In the genomic region with DNA sequence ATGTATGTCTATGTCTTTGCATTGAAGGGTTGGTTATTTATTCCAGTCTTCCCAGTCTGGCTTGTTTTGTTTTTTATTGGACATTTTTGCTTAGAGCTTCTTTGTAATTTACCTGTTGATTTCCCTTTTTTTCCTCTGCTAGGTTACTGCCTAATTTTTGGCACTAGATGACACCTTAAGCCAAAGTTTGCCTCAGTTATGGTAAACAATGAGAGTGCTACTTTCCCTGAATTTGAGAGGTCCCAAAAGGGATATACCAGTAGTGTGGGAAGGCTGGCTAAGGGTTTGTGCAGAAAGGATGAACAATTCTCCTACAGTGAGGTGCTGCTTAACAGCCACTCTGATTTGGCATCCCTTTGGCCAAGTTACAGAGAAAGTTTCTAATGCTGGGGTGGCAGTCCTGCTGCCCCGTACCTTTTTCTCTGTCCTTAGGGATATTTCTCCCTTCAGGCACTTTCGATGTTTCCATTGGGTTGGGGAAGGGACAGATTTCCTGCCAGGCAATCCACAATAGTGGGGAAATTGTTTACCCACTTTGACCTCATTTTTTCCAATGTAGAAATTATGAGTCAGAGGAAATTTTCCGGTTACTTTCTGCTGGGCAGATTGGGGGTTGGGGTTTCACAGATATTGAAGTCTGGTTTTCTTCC, we compare ENCODE assay signal across 1 cellular context.
TF ChIP-seq lines count a peak whose summit lies in the region.

No MANE protein-coding gene starts in this region.

TF ChIP-seq in HepG2, 621 proteins besides CTCF, POLR2A, EP300 and RAD21 (continued from another document and continues in another):
- TF ChIP-seq, protein P1, sequence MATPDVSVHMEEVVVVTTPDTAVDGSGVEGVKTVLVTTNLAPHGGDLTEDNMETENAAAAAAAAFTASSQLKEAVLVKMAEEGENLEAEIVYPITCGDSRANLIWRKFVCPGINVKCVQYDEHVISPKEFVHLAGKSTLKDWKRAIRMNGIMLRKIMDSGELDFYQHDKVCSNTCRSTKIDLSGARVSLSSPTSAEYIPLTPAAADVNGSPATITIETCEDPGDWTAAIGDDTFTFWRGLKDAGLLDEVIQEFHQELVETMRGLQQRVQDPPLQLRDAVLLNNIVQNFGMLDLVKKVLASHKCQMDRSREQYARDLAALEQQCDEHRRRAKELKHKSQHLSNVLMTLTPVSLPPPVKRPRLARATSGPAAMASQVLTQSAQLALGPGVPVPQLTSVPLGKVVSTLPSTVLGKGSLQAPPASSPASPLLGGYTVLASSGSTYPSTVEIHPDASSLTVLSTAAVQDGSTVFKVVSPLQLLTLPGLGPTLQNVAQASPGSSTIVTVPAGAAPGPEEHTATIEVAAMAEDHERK (CRISPR knock-in tag; IDR thresholded peaks at IDR 0.05; ENCODE audit: low read depth): no peak
- TF ChIP-seq ZNF34 (CRISPR knock-in tag; IDR thresholded peaks at IDR 0.05; ENCODE audit: borderline replicate concordance) (no peak), ZNF3 (CRISPR knock-in tag; IDR thresholded peaks at IDR 0.05) (no peak), ZNF724P (CRISPR knock-in tag; IDR thresholded peaks at IDR 0.05; ENCODE audit: borderline replicate concordance) (no peak), SOX5 (CRISPR knock-in tag; IDR thresholded peaks at IDR 0.05; ENCODE audit: borderline replicate concordance) (no peak; the same call in 1 of the 2 replicates), ZBTB1 (CRISPR knock-in tag; IDR thresholded peaks at IDR 0.05; ENCODE audit: borderline replicate concordance) (no peak), SRF (IDR thresholded peaks at IDR 0.05; ENCODE audit: low read depth, low read length) (no peak), CBFB (CRISPR knock-in tag; IDR thresholded peaks at IDR 0.05) (no peak), TBP (CRISPR knock-in tag; IDR thresholded peaks at IDR 0.05) (no peak), NFE2L2 (IDR thresholded peaks at IDR 0.05; ENCODE audit: low read length) (no peak), ZFP90 (CRISPR knock-in tag; IDR thresholded peaks at IDR 0.05; ENCODE audit: borderline replicate concordance) (no peak), ZFP82 (CRISPR knock-in tag; IDR thresholded peaks at IDR 0.05; ENCODE audit: borderline replicate concordance) (no peak), DNMT3B (CRISPR knock-in tag; conservative IDR thresholded peaks at IDR 0.05) (no peak), ZNF563 (CRISPR knock-in tag; IDR thresholded peaks at IDR 0.05) (no peak), RFXAP (CRISPR knock-in tag; IDR thresholded peaks at IDR 0.05; ENCODE audit: borderline replicate concordance) (no peak), SETDB1 (CRISPR knock-in tag; IDR thresholded peaks at IDR 0.05; ENCODE audit: borderline replicate concordance) (no peak), MZF1 (CRISPR knock-in tag; IDR thresholded peaks at IDR 0.05; ENCODE audit: borderline replicate concordance) (no peak), ZNF616 (CRISPR knock-in tag; IDR thresholded peaks at IDR 0.05; ENCODE audit: low read depth) (no peak), HIVEP1 (CRISPR knock-in tag; IDR thresholded peaks at IDR 0.05) (no peak), BCL6 (CRISPR knock-in tag; IDR thresholded peaks at IDR 0.05) (0 out of 2 replicates have a peak, but pooled peaks have one; percentile 29), EED (CRISPR knock-in tag; IDR thresholded peaks at IDR 0.05) (no peak), PTBP1 (IDR thresholded peaks at IDR 0.05; ENCODE audit: low read depth, low read length, poor library complexity, severe bottlenecking) (no peak), ISL2 (CRISPR knock-in tag; IDR thresholded peaks at IDR 0.05) (no peak), JUND (CRISPR knock-in tag; IDR thresholded peaks at IDR 0.05) (no peak), ZMYM3 (CRISPR knock-in tag; IDR thresholded peaks at IDR 0.05) (no peak), JARID2 (CRISPR knock-in tag; IDR thresholded peaks at IDR 0.05; ENCODE audit: insufficient replicate concordance) (no peak), NFIC (IDR thresholded peaks at IDR 0.05; ENCODE audit: low read length) (peak; percentile 59; the same call in 1 of the 2 replicates), FOXA3 (CRISPR knock-in tag; IDR thresholded peaks at IDR 0.05) (peak; percentile 65; the same call in 1 of the 2 replicates), PAF1 (CRISPR knock-in tag; IDR thresholded peaks at IDR 0.05) (no peak), ELF3 (CRISPR knock-in tag; IDR thresholded peaks at IDR 0.05) (peak; percentile 64), ZSCAN22 (CRISPR knock-in tag; IDR thresholded peaks at IDR 0.05) (no peak), ZNF549 (CRISPR knock-in tag; IDR thresholded peaks at IDR 0.05) (no peak), ZSCAN9 (CRISPR knock-in tag; IDR thresholded peaks at IDR 0.05; ENCODE audit: borderline replicate concordance) (no peak), ELF1 (CRISPR knock-in tag; IDR thresholded peaks at IDR 0.05) (no peak), SYNCRIP (IDR thresholded peaks at IDR 0.05; ENCODE audit: insufficient read depth, low read depth, low read length) (no peak), ZNF83 (CRISPR knock-in tag; IDR thresholded peaks at IDR 0.05; ENCODE audit: borderline replicate concordance) (no peak), NR2F1 (CRISPR knock-in tag; IDR thresholded peaks at IDR 0.05) (no peak), NFRKB (IDR thresholded peaks at IDR 0.05) (no peak), NCOA2 (CRISPR knock-in tag; IDR thresholded peaks at IDR 0.05) (peak; percentile 53), FOXJ3 (CRISPR knock-in tag; IDR thresholded peaks at IDR 0.05; ENCODE audit: borderline replicate concordance) (no peak), IRX3 (CRISPR knock-in tag; IDR thresholded peaks at IDR 0.05; ENCODE audit: borderline replicate concordance, low read depth) (no peak), PITX1 (CRISPR knock-in tag; IDR thresholded peaks at IDR 0.05) (no peak), ZNF510 (CRISPR knock-in tag; IDR thresholded peaks at IDR 0.05; ENCODE audit: low read depth) (no peak)
- TF ChIP-seq, protein P2, sequence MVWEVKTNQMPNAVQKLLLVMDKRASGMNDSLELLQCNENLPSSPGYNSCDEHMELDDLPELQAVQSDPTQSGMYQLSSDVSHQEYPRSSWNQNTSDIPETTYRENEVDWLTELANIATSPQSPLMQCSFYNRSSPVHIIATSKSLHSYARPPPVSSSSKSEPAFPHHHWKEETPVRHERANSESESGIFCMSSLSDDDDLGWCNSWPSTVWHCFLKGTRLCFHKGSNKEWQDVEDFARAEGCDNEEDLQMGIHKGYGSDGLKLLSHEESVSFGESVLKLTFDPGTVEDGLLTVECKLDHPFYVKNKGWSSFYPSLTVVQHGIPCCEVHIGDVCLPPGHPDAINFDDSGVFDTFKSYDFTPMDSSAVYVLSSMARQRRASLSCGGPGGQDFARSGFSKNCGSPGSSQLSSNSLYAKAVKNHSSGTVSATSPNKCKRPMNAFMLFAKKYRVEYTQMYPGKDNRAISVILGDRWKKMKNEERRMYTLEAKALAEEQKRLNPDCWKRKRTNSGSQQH (CRISPR knock-in tag; IDR thresholded peaks at IDR 0.05; ENCODE audit: low read depth): no peak
- TF ChIP-seq, protein P3, sequence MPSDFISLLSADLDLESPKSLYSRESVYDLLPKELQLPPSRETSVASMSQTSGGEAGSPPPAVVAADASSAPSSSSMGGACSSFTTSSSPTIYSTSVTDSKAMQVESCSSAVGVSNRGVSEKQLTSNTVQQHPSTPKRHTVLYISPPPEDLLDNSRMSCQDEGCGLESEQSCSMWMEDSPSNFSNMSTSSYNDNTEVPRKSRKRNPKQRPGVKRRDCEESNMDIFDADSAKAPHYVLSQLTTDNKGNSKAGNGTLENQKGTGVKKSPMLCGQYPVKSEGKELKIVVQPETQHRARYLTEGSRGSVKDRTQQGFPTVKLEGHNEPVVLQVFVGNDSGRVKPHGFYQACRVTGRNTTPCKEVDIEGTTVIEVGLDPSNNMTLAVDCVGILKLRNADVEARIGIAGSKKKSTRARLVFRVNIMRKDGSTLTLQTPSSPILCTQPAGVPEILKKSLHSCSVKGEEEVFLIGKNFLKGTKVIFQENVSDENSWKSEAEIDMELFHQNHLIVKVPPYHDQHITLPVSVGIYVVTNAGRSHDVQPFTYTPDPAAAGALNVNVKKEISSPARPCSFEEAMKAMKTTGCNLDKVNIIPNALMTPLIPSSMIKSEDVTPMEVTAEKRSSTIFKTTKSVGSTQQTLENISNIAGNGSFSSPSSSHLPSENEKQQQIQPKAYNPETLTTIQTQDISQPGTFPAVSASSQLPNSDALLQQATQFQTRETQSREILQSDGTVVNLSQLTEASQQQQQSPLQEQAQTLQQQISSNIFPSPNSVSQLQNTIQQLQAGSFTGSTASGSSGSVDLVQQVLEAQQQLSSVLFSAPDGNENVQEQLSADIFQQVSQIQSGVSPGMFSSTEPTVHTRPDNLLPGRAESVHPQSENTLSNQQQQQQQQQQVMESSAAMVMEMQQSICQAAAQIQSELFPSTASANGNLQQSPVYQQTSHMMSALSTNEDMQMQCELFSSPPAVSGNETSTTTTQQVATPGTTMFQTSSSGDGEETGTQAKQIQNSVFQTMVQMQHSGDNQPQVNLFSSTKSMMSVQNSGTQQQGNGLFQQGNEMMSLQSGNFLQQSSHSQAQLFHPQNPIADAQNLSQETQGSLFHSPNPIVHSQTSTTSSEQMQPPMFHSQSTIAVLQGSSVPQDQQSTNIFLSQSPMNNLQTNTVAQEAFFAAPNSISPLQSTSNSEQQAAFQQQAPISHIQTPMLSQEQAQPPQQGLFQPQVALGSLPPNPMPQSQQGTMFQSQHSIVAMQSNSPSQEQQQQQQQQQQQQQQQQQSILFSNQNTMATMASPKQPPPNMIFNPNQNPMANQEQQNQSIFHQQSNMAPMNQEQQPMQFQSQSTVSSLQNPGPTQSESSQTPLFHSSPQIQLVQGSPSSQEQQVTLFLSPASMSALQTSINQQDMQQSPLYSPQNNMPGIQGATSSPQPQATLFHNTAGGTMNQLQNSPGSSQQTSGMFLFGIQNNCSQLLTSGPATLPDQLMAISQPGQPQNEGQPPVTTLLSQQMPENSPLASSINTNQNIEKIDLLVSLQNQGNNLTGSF (CRISPR knock-in tag; IDR thresholded peaks at IDR 0.05): no peak
- TF ChIP-seq, protein P4, sequence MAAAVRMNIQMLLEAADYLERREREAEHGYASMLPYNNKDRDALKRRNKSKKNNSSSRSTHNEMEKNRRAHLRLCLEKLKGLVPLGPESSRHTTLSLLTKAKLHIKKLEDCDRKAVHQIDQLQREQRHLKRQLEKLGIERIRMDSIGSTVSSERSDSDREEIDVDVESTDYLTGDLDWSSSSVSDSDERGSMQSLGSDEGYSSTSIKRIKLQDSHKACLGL (CRISPR knock-in tag; IDR thresholded peaks at IDR 0.05): no peak
- TF ChIP-seq, protein P5, sequence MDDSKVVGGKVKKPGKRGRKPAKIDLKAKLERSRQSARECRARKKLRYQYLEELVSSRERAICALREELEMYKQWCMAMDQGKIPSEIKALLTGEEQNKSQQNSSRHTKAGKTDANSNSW (CRISPR knock-in tag; IDR thresholded peaks at IDR 0.05; ENCODE audit: borderline replicate concordance): no peak
- TF ChIP-seq, protein P6, sequence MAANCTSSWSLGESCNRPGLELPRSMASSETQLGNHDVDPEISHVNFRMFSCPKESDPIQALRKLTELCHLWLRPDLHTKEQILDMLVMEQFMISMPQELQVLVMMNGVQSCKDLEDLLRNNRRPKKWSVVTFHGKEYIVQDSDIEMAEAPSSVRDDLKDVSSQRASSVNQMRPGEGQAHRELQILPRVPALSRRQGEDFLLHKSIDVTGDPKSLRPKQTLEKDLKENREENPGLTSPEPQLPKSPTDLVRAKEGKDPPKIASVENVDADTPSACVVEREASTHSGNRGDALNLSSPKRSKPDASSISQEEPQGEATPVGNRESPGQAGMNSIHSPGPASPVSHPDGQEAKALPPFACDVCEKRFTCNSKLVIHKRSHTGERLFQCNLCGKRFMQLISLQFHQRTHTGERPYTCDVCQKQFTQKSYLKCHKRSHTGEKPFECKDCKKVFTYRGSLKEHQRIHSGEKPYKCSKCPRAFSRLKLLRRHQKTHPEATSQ (CRISPR knock-in tag; IDR thresholded peaks at IDR 0.05; ENCODE audit: borderline replicate concordance): no peak
- TF ChIP-seq, protein P7, sequence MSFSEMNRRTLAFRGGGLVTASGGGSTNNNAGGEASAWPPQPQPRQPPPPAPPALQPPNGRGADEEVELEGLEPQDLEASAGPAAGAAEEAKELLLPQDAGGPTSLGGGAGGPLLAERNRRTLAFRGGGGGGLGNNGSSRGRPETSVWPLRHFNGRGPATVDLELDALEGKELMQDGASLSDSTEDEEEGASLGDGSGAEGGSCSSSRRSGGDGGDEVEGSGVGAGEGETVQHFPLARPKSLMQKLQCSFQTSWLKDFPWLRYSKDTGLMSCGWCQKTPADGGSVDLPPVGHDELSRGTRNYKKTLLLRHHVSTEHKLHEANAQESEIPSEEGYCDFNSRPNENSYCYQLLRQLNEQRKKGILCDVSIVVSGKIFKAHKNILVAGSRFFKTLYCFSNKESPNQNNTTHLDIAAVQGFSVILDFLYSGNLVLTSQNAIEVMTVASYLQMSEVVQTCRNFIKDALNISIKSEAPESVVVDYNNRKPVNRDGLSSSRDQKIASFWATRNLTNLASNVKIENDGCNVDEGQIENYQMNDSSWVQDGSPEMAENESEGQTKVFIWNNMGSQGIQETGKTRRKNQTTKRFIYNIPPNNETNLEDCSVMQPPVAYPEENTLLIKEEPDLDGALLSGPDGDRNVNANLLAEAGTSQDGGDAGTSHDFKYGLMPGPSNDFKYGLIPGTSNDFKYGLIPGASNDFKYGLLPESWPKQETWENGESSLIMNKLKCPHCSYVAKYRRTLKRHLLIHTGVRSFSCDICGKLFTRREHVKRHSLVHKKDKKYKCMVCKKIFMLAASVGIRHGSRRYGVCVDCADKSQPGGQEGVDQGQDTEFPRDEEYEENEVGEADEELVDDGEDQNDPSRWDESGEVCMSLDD (CRISPR knock-in tag; IDR thresholded peaks at IDR 0.05; ENCODE audit: borderline replicate concordance): no peak
- TF ChIP-seq, protein P8, sequence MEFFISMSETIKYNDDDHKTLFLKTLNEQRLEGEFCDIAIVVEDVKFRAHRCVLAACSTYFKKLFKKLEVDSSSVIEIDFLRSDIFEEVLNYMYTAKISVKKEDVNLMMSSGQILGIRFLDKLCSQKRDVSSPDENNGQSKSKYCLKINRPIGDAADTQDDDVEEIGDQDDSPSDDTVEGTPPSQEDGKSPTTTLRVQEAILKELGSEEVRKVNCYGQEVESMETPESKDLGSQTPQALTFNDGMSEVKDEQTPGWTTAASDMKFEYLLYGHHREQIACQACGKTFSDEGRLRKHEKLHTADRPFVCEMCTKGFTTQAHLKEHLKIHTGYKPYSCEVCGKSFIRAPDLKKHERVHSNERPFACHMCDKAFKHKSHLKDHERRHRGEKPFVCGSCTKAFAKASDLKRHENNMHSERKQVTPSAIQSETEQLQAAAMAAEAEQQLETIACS (CRISPR knock-in tag; IDR thresholded peaks at IDR 0.05): no peak
